22 cellular contexts compared by ENCODE assay signal in the genomic region with DNA sequence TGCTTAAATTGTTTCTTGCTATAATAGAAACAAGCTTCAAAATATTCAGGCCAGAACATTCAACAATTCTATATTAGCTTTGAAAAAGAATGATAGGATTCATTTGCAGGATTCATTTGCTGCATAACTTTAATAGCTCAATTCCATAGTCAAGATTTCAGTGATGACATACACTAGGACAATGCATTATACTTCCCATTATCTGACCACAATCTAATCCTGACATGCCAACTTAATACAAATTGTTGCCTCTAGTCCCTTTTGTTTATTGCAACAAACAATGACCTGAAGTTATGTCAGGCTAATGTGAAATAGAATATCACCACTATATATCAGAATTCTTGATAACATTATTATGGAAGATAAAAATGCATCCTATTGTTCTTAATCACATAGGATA.
DNase-seq lines count a peak whose midpoint lies in the region; ATAC-seq and TF ChIP-seq lines count a peak whose summit lies in the region.
"Had no signal": no experiment of that assay in that cellular context is flagged by ENCODE, and none has a peak within 500 bp of the region (broad histone marks: within the 10 kb centered on the region; RNA-seq: fewer than 3 reads in every experiment).

No MANE protein-coding gene starts in this region.

- H3K4me3 Mint-ChIP-seq in CD8-positive, alpha-beta memory T cell: no peak overlapping the region
- H3K4me3 Mint-ChIP-seq: activated T-cell treated with anti-CD3 and anti-CD28 coated beads, Interleukin-2, amount 50 U/mL, for 4 hours; B cell; IgD-negative memory B cell; natural killer cell; T-helper 2 cell treated with Interferon-gamma antibody and Interleukin-4, amounts not matched to agents 5 μg/mL and 100 μg/mL, for 36 hours had no signal

- H3K4me1 ChIP-seq in CD8-positive, alpha-beta memory T cell (ENCODE audit: insufficient read depth, low read length): no peaks in the 10 kb centered on the region
- H3K4me1 ChIP-seq: adrenal gland had no signal

- no peak overlapping the region for H3K27ac Mint-ChIP-seq in CD8-positive, alpha-beta memory T cell
- H3K27ac Mint-ChIP-seq: B cell; IgD-negative memory B cell; natural killer cell; T-helper 2 cell treated with Interferon-gamma antibody and Interleukin-4, amounts not matched to agents 5 μg/mL and 100 μg/mL, for 36 hours had no signal

- CTCF ChIA-PET in CD8-positive, alpha-beta memory T cell (lab: Charles Lee): no interaction called here

- peaks cover 0 to 7% (median 0%) of the 10 kb centered on the region in 5 donors for H3K9me3 Mint-ChIP-seq in CD8-positive, alpha-beta memory T cell
- H3K9me3 Mint-ChIP-seq: activated T-cell treated with anti-CD3 and anti-CD28 coated beads, Interleukin-2, amount 50 U/mL, for 4 hours; T-helper 2 cell treated with Interferon-gamma antibody and Interleukin-4, amounts not matched to agents 5 μg/mL and 100 μg/mL, for 36 hours had no signal

- no peak for TF ChIP-seq CTCF in fibroblast of the aortic adventitia (IDR thresholded peaks at IDR 0.05; ENCODE audit: insufficient read depth, low read length)

- no peaks in the 10 kb centered on the region for H3K27me3 ChIP-seq in CD8-positive, alpha-beta memory T cell (ENCODE audit: insufficient read depth, low read length, poor library complexity, severe bottlenecking)
- H3K27me3 ChIP-seq: adrenal gland, foreskin keratinocyte had no signal

- DNase-seq in H4 (ENCODE audit: low spot score) (peak; percentile 19), amniotic epithelial cell (ENCODE audit: low read depth) (peak; percentile 76), fibroblast of the aortic adventitia (ENCODE audit: low read depth) (peak; percentile 51), ecto neural progenitor cell (ENCODE audit: low spot score) (no peak)
- no peak for DNase-seq in CD8-positive, alpha-beta memory T cell
- DNase-seq: activated CD4-positive, alpha-beta T cell treated with anti-CD3 and anti-CD28 coated beads for 48 hours; activated naive CD4-positive, alpha-beta T cell; activated T-cell treated with anti-CD3 and anti-CD28 coated beads, Interleukin-2, amount 50 U/mL, for 4 hours; natural killer cell; NCI-H2029 treated with DMSO at 0.1 percent for 48 hours; NCI-H774; OCI-M1; stimulated activated CD8-positive, alpha-beta memory T cell treated with anti-CD3 and anti-CD28 coated beads, Interleukin-4, amount 100 ng/mL, for 48 hours; trophoblast cell had no signal

- H3K36me3 Mint-ChIP-seq in CD8-positive, alpha-beta memory T cell: no peaks in the 10 kb centered on the region
- H3K36me3 Mint-ChIP-seq: IgD-negative memory B cell, natural killer cell had no signal

- H3K27ac ChIP-seq in CD8-positive, alpha-beta memory T cell (ENCODE audit: low read depth, low read length): no peak overlapping the region
- H3K27ac ChIP-seq: adrenal gland, foreskin keratinocyte, VCaP had no signal

- POLR2A ChIA-PET in CD8-positive, alpha-beta memory T cell (lab: Charles Lee): no interaction called here

- no peak for ATAC-seq in GM18505 (IDR thresholded peaks at IDR 0.05; ENCODE audit: unreplicated experiment)
- no peak for ATAC-seq in GM18868 (IDR thresholded peaks at IDR 0.05; ENCODE audit: unreplicated experiment)
- ATAC-seq: activated T-cell treated with anti-CD3 and anti-CD28 coated beads, Interleukin-2, amount 50 U/mL, for 4 hours; natural killer cell had no signal

- H3K36me3 ChIP-seq in CD8-positive, alpha-beta memory T cell (ENCODE audit: insufficient read depth, low read length): no peaks in the 10 kb centered on the region
- H3K36me3 ChIP-seq: adrenal gland had no signal

- H3K4me1 Mint-ChIP-seq in CD8-positive, alpha-beta memory T cell: no peaks in the 10 kb centered on the region
- H3K4me1 Mint-ChIP-seq: B cell, IgD-negative memory B cell, natural killer cell had no signal

- H3K4me3 ChIP-seq in fibroblast of the aortic adventitia (ENCODE audit: low read depth, low read length): no peak overlapping the region
- no peak overlapping the region for H3K4me3 ChIP-seq in CD8-positive, alpha-beta memory T cell (ENCODE audit: low read length)
- H3K4me3 ChIP-seq: adrenal gland had no signal

- TF ChIP-seq POLR2A in GM18505 (IDR thresholded peaks at IDR 0.05; ENCODE audit: borderline replicate concordance, extremely low read depth, insufficient read depth, insufficient read length): no peak

- H3K9me3 ChIP-seq in CD8-positive, alpha-beta memory T cell (ENCODE audit: low read length): no peaks in the 10 kb centered on the region
- H3K9me3 ChIP-seq: adrenal gland had no signal

- H3K27me3 Mint-ChIP-seq in CD8-positive, alpha-beta memory T cell: peaks cover 4 to 23% of the 10 kb centered on the region in 2 donors

Comparison
In these comparisons a context has a peak if more than half of its experiments do, and no peak if none do; other contexts are left out.
1. DNase-seq: peak in H4 (single experiment), amniotic epithelial cell (single experiment) and fibroblast of the aortic adventitia (single experiment); none in ecto neural progenitor cell (single experiment) and CD8-positive, alpha-beta memory T cell (0 of 5).